Comparison of ENCODE assay signal across 8 cellular contexts in genomic region chr1:154386643-154387352, GRCh38. TPM values are rescaled to one million over a fixed set of nuclear protein-coding genes. Genes with fewer than 3 reads are reported as not detected.
DNase-seq lines count a peak whose midpoint lies in the region; ATAC-seq and TF ChIP-seq lines count a peak whose summit lies in the region.

No MANE protein-coding gene starts in this region.

- TF ChIP-seq CTCF in heart left ventricle (IDR thresholded peaks at IDR 0.05): no peak
- TF ChIP-seq CTCF in left ventricle myocardium inferior (IDR thresholded peaks at IDR 0.05; ENCODE audit: borderline replicate concordance): no peak
- TF ChIP-seq CTCF in activated B cell treated with CpG ODN at 0.5 μM for 24 hours (IDR thresholded peaks at IDR 0.05): no peak

- H3K9me3 ChIP-seq in heart left ventricle (no peaks in the 10 kb centered on the region), left ventricle myocardium inferior (replicated peaks) (no peaks in the 10 kb centered on the region)
- H3K9me3 ChIP-seq in effector memory CD4-positive, alpha-beta T cell (ENCODE audit: control insufficient read depth, low read length): no peaks in the 10 kb centered on the region

- H3K4me3 Mint-ChIP-seq in activated B cell treated with CpG ODN at 0.5 μM for 24 hours: peak overlapping the region; percentile 79

- H3K9me3 Mint-ChIP-seq in activated B cell treated with CpG ODN at 0.5 μM for 24 hours: no peaks in the 10 kb centered on the region

- H3K36me3 ChIP-seq in heart left ventricle (no peaks in the 10 kb centered on the region), left ventricle myocardium inferior (no peaks in the 10 kb centered on the region)
- no peaks in the 10 kb centered on the region for H3K36me3 ChIP-seq in effector memory CD4-positive, alpha-beta T cell (ENCODE audit: control insufficient read depth, insufficient read depth, low read length)

- H3K4me1 Mint-ChIP-seq in activated B cell treated with CpG ODN at 0.5 μM for 24 hours: peaks cover 23% of the 10 kb centered on the region

- peaks cover 0 to 18% (median 0%) of the 10 kb centered on the region in 12 donors for H3K4me1 ChIP-seq in heart left ventricle
- H3K4me1 ChIP-seq in left ventricle myocardium inferior: no peaks in the 10 kb centered on the region
- peaks cover 26% of the 10 kb centered on the region for H3K4me1 ChIP-seq in effector memory CD4-positive, alpha-beta T cell (ENCODE audit: control insufficient read depth, insufficient read depth, low read length, poor library complexity, severe bottlenecking)

- H3K27ac Mint-ChIP-seq in activated B cell treated with CpG ODN at 0.5 μM for 24 hours: peak overlapping the region; percentile 86

- CTCF ChIA-PET in activated B cell treated with CpG ODN at 0.5 μM for 24 hours (lab: Charles Lee): no interaction called here

- no peak for DNase-seq in heart left ventricle
- no peak for DNase-seq in left ventricle myocardium inferior
- DNase-seq in activated B cell treated with CpG ODN at 0.5 μM for 24 hours: peak; percentile 21
- DNase-seq in effector memory CD4-positive, alpha-beta T cell: peak; percentile 61 to 77 (median 65)
- peak; percentile 91 for DNase-seq in stimulated activated CD8-positive, alpha-beta memory T cell treated with anti-CD3 and anti-CD28 coated beads, Interleukin-4, amount 100 ng/mL, for 48 hours
- DNase-seq in NCI-H1417 (lab: John Stamatoyannopoulos, UW): no peak
- no peak for DNase-seq in DMS153 (lab: John Stamatoyannopoulos, UW)

- TF ChIP-seq POLR2A in heart left ventricle (IDR thresholded peaks at IDR 0.05): no peak

- H3K4me3 ChIP-seq in heart left ventricle: peak overlapping the region in 1 of 12 donors; percentile 1
- H3K4me3 ChIP-seq in left ventricle myocardium inferior: no peak overlapping the region
- no peak overlapping the region for H3K4me3 ChIP-seq in effector memory CD4-positive, alpha-beta T cell (ENCODE audit: insufficient read depth, low read depth, low read length, poor library complexity, severe bottlenecking)

- ATAC-seq in heart left ventricle (peak in 3 of 4 donors; percentile 18 to 53 (median 42)), activated B cell treated with CpG ODN at 0.5 μM for 24 hours (ENCODE audit: low read depth) (peak; percentile 88), HG03139 (IDR thresholded peaks at IDR 0.05; ENCODE audit: unreplicated experiment) (no peak)

- WGBS in heart left ventricle, 4 donors: 74 to 81% (median 79%) methylated on average over 11 of the region's 11 CpGs

- POLR2A ChIA-PET in activated B cell treated with CpG ODN at 0.5 μM for 24 hours (lab: Charles Lee): interaction anchor here (0.5 to 1.2 kb wide), 6 partner anchors 11 to 587 kb away, joined by 3 to 6 read pairs (median 4); no protein-coding TSS in a partner anchor

- no peaks in the 10 kb centered on the region for H3K27me3 Mint-ChIP-seq in activated B cell treated with CpG ODN at 0.5 μM for 24 hours

- intact Hi-C loops in heart left ventricle (cut with DNase I): no loop called here
- intact Hi-C loops in left ventricle myocardium inferior (cut with micrococcal nuclease): no loop called here
- intact Hi-C loops in activated B cell treated with CpG ODN at 0.5 μM for 24 hours (cut with micrococcal nuclease): loop anchor here (2.0 kb wide), 1 partner anchor 20 kb away; no protein-coding TSS in a partner anchor

- H3K27me3 ChIP-seq in heart left ventricle: no peaks in the 10 kb centered on the region
- no peaks in the 10 kb centered on the region for H3K27me3 ChIP-seq in left ventricle myocardium inferior (ENCODE audit: low read depth)
- H3K27me3 ChIP-seq in effector memory CD4-positive, alpha-beta T cell (replicated peaks; ENCODE audit: control insufficient read depth, insufficient read depth, low read length, poor library complexity, severe bottlenecking): no peaks in the 10 kb centered on the region

- H3K27ac ChIP-seq in heart left ventricle (peak overlapping the region in 1 of 12 donors; percentile 70), left ventricle myocardium inferior (replicated peaks) (no peak overlapping the region)
- H3K27ac ChIP-seq in effector memory CD4-positive, alpha-beta T cell (ENCODE audit: insufficient read depth, low read length, poor library complexity, severe bottlenecking): peak overlapping the region; percentile 85

- H3K36me3 Mint-ChIP-seq in activated B cell treated with CpG ODN at 0.5 μM for 24 hours (ENCODE audit: low read depth): no peaks in the 10 kb centered on the region

RNA-seq across cellular contexts. Expression of gene IL6R, which starts 18.3 kb away (rescaled TPM):
- 10 to 100 TPM in 6 of 9 donors, 1 to 10 TPM in 3; 5.7 to 26.6 (median 13.1) TPM for total RNA-seq in heart left ventricle
- polyA plus RNA-seq in heart left ventricle: 1 to 10 TPM; 3.4 to 8.6 TPM
- total RNA-seq in left ventricle myocardium inferior: 10.5 TPM
- total RNA-seq in activated B cell treated with CpG ODN at 0.5 μM for 24 hours: 3.3 and 5.1 TPM in 2 replicates

Comparison
In these comparisons a context has a peak if more than half of its experiments do, and no peak if none do; other contexts are left out.
1. DNase-seq: peak in activated B cell treated with CpG ODN at 0.5 μM for 24 hours (single experiment), effector memory CD4-positive, alpha-beta T cell (3 of 3) and stimulated activated CD8-positive, alpha-beta memory T cell treated with anti-CD3 and anti-CD28 coated beads, Interleukin-4, amount 100 ng/mL, for 48 hours (single experiment); none in heart left ventricle (0 of 5), left ventricle myocardium inferior (single experiment), NCI-H1417 (0 of 3) and DMS153 (single experiment).